Comparison of ENCODE assay signal across 8 cellular contexts in genomic region chr2:38720613-38721241, GRCh38. TPM values are rescaled to one million over a fixed set of nuclear protein-coding genes. Genes with fewer than 3 reads are reported as not detected.
A peak's percentile ranks its signal among the peaks of the same experiment; 100 is the strongest.
DNase-seq lines count a peak whose midpoint lies in the region; ATAC-seq, FAIRE-seq and TF ChIP-seq lines count a peak whose summit lies in the region.

No MANE protein-coding gene starts in this region.

- H3K4me3 ChIP-seq in AG04450 (ENCODE audit: low read depth, low read length) = no peak overlapping the region
- H3K4me3 ChIP-seq in HCT116 (replicated peaks in 1 of 2; ENCODE audit: low read depth in 1 of 2, low read length in 2 of 2) = no peak overlapping the region
- H3K4me3 ChIP-seq in stomach = no peak overlapping the region

- H3K4me1 ChIP-seq in HCT116 (ENCODE audit: control insufficient read depth in 1 of 2, insufficient read depth in 2 of 2, low read length in 2 of 2) (peaks cover 18 to 23% of the 10 kb centered on the region in 2 experiments; a peak in 3 of 4 replicates), stomach (peaks cover 0 to 16% (median 6%) of the 10 kb centered on the region in 4 donors)

- H3K36me3 ChIP-seq in HCT116 (ENCODE audit: control insufficient read depth in 1 of 2, insufficient read depth in 2 of 2, low read length in 2 of 2) (no peaks in the 10 kb centered on the region), stomach (no peaks in the 10 kb centered on the region)

- H3K9me3 ChIP-seq in AG04450 (ENCODE audit: control insufficient read depth, insufficient read depth, low read length) = no peaks in the 10 kb centered on the region
- peaks cover 0 to 7% of the 10 kb centered on the region in 2 experiments; a peak in 1 of 4 replicates for H3K9me3 ChIP-seq in HCT116 (ENCODE audit: control insufficient read depth in 1 of 2, insufficient read depth in 1 of 2, low read depth in 1 of 2, low read length in 2 of 2)
- no peaks in the 10 kb centered on the region for H3K9me3 ChIP-seq in stomach

- H3K27ac ChIP-seq in AG04450 (ENCODE audit: low read depth, low read length) = peak overlapping the region; percentile 59
- no peak overlapping the region for H3K27ac ChIP-seq in HCT116 (ENCODE audit: low read depth, low read length)
- peak overlapping the region in 3 of 5 donors; percentile 5 to 42 (median 42) for H3K27ac ChIP-seq in stomach

- peak overlapping the region; percentile 87 for H3K27ac Mint-ChIP-seq in activated T-helper 1 cell treated with anti-CD3 and anti-CD28 coated beads, Interleukin-12 subunit alpha, Interleukin-12 subunit beta, Interleukin-2, Interleukin-4 antibody, amounts not matched to agents 30 ng/mL and 10 ng/mL and 1 ng/mL, durations not matched to agents 14 hours and 24 hours and 36 hours

- RAD21 ChIA-PET in HCT116 (lab: Charles Lee; ENCODE audit: low non-redundant PET in 1 of 2, low total read pairs in 2 of 2, uncharacterized antibody in 2 of 2, unreplicated experiment in 2 of 2) = no interaction called here

- no peak for TF ChIP-seq RAD21 in HCT116 (IDR thresholded peaks at IDR 0.05; ENCODE audit: low read depth)

- CTCF ChIA-PET in AG04450 (lab: Charles Lee) = interaction anchor here (0.6 to 3.2 kb wide), 3 partner anchors 86 to 140 kb away, joined by 3 to 29 read pairs (median 4); no protein-coding TSS in a partner anchor
- CTCF ChIA-PET in HCT116 (lab: Charles Lee) = no interaction called here

- H2AFZ ChIP-seq in HCT116 (ENCODE audit: low read depth, low read length, poor library complexity, severe bottlenecking) = no peak overlapping the region

- DNase-seq in AG04450 (ENCODE audit: low read depth, low spot score) (peak; percentile 94), HCT116 (ENCODE audit: low read depth, low spot score) (no peak), cardiac septum (ENCODE audit: low spot score) (peak; percentile 80), stomach (peak; percentile 60), SIG-M5 treated with dmso at 0.1 percent for 504 hours (lab: John Stamatoyannopoulos, UW; ENCODE audit: unreplicated experiment) (no peak), HTR-8/SVneo (ENCODE audit: insufficient read length, low spot score) (no peak)
- no peak for DNase-seq in activated T-helper 1 cell treated with anti-CD3 and anti-CD28 coated beads, Interleukin-12 subunit alpha, Interleukin-12 subunit beta, Interleukin-2, Interleukin-4 antibody, amounts not matched to agents 30 ng/mL and 10 ng/mL and 1 ng/mL, durations not matched to agents 14 hours and 24 hours and 36 hours (ENCODE audit: low spot score)

- H3K27me3 ChIP-seq in AG04450 (ENCODE audit: control insufficient read depth, insufficient read depth, low read length) (no peaks in the 10 kb centered on the region), HCT116 (ENCODE audit: insufficient read depth, low read length) (no peaks in the 10 kb centered on the region), stomach (no peaks in the 10 kb centered on the region)

- TF ChIP-seq CTCF in AG04450 (IDR thresholded peaks at IDR 0.05; ENCODE audit: low read depth, low read length) = no peak
- no peak for TF ChIP-seq CTCF in HCT116 (IDR thresholded peaks at IDR 0.05 in 2 of 3, conservative IDR thresholded peaks at IDR 0.05 in 1 of 3; ENCODE audit: borderline replicate concordance in 1 of 3, insufficient read depth in 1 of 3, low read depth in 2 of 3, low read length in 2 of 3)
- no peak for TF ChIP-seq CTCF in stomach (IDR thresholded peaks at IDR 0.05)

- H3K36me3 Mint-ChIP-seq in activated T-helper 1 cell treated with anti-CD3 and anti-CD28 coated beads, Interleukin-12 subunit alpha, Interleukin-12 subunit beta, Interleukin-2, Interleukin-4 antibody, amounts not matched to agents 30 ng/mL and 10 ng/mL and 1 ng/mL, durations not matched to agents 14 hours and 24 hours and 36 hours (ENCODE audit: low read depth) = peaks cover 48% of the 10 kb centered on the region

- peak overlapping the region; percentile 40 for H3K4me3 Mint-ChIP-seq in activated T-helper 1 cell treated with anti-CD3 and anti-CD28 coated beads, Interleukin-12 subunit alpha, Interleukin-12 subunit beta, Interleukin-2, Interleukin-4 antibody, amounts not matched to agents 30 ng/mL and 10 ng/mL and 1 ng/mL, durations not matched to agents 14 hours and 24 hours and 36 hours

- H3K9me2 ChIP-seq in HCT116 (ENCODE audit: insufficient read depth) = no peaks in the 10 kb centered on the region

- H3K79me2 ChIP-seq in HCT116 (ENCODE audit: insufficient read depth, low read length) = no peaks in the 10 kb centered on the region

- ATAC-seq in HCT116 (peak; percentile 26), HG03520 (IDR thresholded peaks at IDR 0.05; ENCODE audit: unreplicated experiment) (no peak)

- BruUV-seq in HCT116 (replicated peaks; lab: Mats Ljungman, UMichigan) = no TSS peak

- no peaks in the 10 kb centered on the region for H3K27me3 Mint-ChIP-seq in activated T-helper 1 cell treated with anti-CD3 and anti-CD28 coated beads, Interleukin-12 subunit alpha, Interleukin-12 subunit beta, Interleukin-2, Interleukin-4 antibody, amounts not matched to agents 30 ng/mL and 10 ng/mL and 1 ng/mL, durations not matched to agents 14 hours and 24 hours and 36 hours (ENCODE audit: insufficient read depth)

- no peak for FAIRE-seq in HTR-8/SVneo (lab: Jason Lieb, UNC)

- peaks cover 59% of the 10 kb centered on the region for H3K4me1 Mint-ChIP-seq in activated T-helper 1 cell treated with anti-CD3 and anti-CD28 coated beads, Interleukin-12 subunit alpha, Interleukin-12 subunit beta, Interleukin-2, Interleukin-4 antibody, amounts not matched to agents 30 ng/mL and 10 ng/mL and 1 ng/mL, durations not matched to agents 14 hours and 24 hours and 36 hours (ENCODE audit: low read depth)

- intact Hi-C loops in HCT116 (cut with micrococcal nuclease) (loop anchor here (10.0 kb wide), 1 partner anchor 736 kb away; no protein-coding TSS in a partner anchor), cardiac septum (cut with DNase I) (loop anchor here (2.0 to 5.0 kb wide), 2 partner anchors 138 to 344 kb away; partner anchors contain the start of gene ATL2), stomach (cut with DNase I; ENCODE audit: low total_unique reads) (no loop called here)
- intact Hi-C loops in activated T-helper 1 cell treated with anti-CD3 and anti-CD28 coated beads, Interleukin-12 subunit alpha, Interleukin-12 subunit beta, Interleukin-2, Interleukin-4 antibody, amounts not matched to agents 30 ng/mL and 10 ng/mL and 1 ng/mL, durations not matched to agents 14 hours and 24 hours and 36 hours (cut with micrococcal nuclease) = loop anchor here (5.0 kb wide), 2 partner anchors 38 to 403 kb away; no protein-coding TSS in a partner anchor

- H4K20me1 ChIP-seq in HCT116 (ENCODE audit: insufficient read depth) = no peaks in the 10 kb centered on the region

- POLR2A ChIA-PET in AG04450 (lab: Yijun Ruan, JAX) (interaction anchor here (1.0 to 3.5 kb wide), 4 partner anchors 30 to 119 kb away, joined by 4 to 16 read pairs (median 6); partner anchors contain the start of genes GALM and SRSF7), HCT116 (lab: Charles Lee) (no interaction called here)

- no peak overlapping the region for H3K9ac ChIP-seq in HCT116 (ENCODE audit: low read length)

- H3K4me2 ChIP-seq in HCT116 (ENCODE audit: low read length) = no peak overlapping the region

- TF ChIP-seq POLR2A in HCT116 (IDR thresholded peaks at IDR 0.05; ENCODE audit: borderline replicate concordance, extremely low read depth, insufficient read depth, insufficient read length) (no peak), stomach (IDR thresholded peaks at IDR 0.05) (no peak)

- WGBS in stomach, 5 donors = 39 to 54% (median 42%) methylated on average over 4 of the region's 4 CpGs

- peaks cover 6% of the 10 kb centered on the region for H3K9me3 Mint-ChIP-seq in activated T-helper 1 cell treated with anti-CD3 and anti-CD28 coated beads, Interleukin-12 subunit alpha, Interleukin-12 subunit beta, Interleukin-2, Interleukin-4 antibody, amounts not matched to agents 30 ng/mL and 10 ng/mL and 1 ng/mL, durations not matched to agents 14 hours and 24 hours and 36 hours

- TF ChIP-seq EP300 in stomach (IDR thresholded peaks at IDR 0.05) = no peak

TF ChIP-seq in HCT116, 20 proteins besides CTCF, POLR2A, EP300 and RAD21 (continues in another document):
- peak; percentile 3 for TF ChIP-seq YY1 (IDR thresholded peaks at IDR 0.05; ENCODE audit: extremely low read depth, insufficient replicate concordance, low read depth, low read length)

RNA-seq across cellular contexts. Expression of gene SRSF7, which starts 30.4 kb away (rescaled TPM):
- 195 and 238 TPM in 2 replicates for polyA plus RNA-seq in AG04450 (2011; rRNA removed)
- 224 and 265 TPM in 2 replicates for polyA minus RNA-seq in AG04450 (2011; rRNA and poly(A)+ RNA removed)
- total RNA-seq in HCT116 (2021; ENCODE audit: unreplicated experiment) = 215 TPM
- polyA plus RNA-seq in HCT116 (2012) = 176 and 196 TPM in 2 replicates
- 417 and 422 TPM in 2 replicates for total RNA-seq in activated T-helper 1 cell treated with anti-CD3 and anti-CD28 coated beads, Interleukin-12 subunit alpha, Interleukin-12 subunit beta, Interleukin-2, Interleukin-4 antibody, amounts not matched to agents 30 ng/mL and 10 ng/mL and 1 ng/mL, durations not matched to agents 14 hours and 24 hours and 36 hours
- 55.0 TPM for total RNA-seq in cardiac septum
- total RNA-seq in stomach = 100 to 1,000 TPM in 2 of 5 donors, 10 to 100 TPM in 3; 57.9 to 163 (median 97.5) TPM
- 100 to 1,000 TPM in 1 of 3 donors, 10 to 100 TPM in 2; 83.7 to 122 (median 88.4) TPM for polyA plus RNA-seq in stomach

RNA-seq across cellular contexts. Expression of gene GALM, which starts 54.8 kb away (rescaled TPM):
- 15.5 and 19.0 TPM in 2 replicates for polyA plus RNA-seq in AG04450 (2011; rRNA removed)
- polyA minus RNA-seq in AG04450 (2011; rRNA and poly(A)+ RNA removed) = 21.0 and 22.3 TPM in 2 replicates
- 10.2 TPM for total RNA-seq in HCT116 (2021; ENCODE audit: unreplicated experiment)
- 8.6 and 9.8 TPM in 2 replicates for polyA plus RNA-seq in HCT116 (2012)
- total RNA-seq in activated T-helper 1 cell treated with anti-CD3 and anti-CD28 coated beads, Interleukin-12 subunit alpha, Interleukin-12 subunit beta, Interleukin-2, Interleukin-4 antibody, amounts not matched to agents 30 ng/mL and 10 ng/mL and 1 ng/mL, durations not matched to agents 14 hours and 24 hours and 36 hours = 77.0 and 78.4 TPM in 2 replicates
- total RNA-seq in cardiac septum = 8.5 TPM
- 10 to 100 TPM in 1 of 5 donors, 1 to 10 TPM in 3, not detected in 1; 2.2 to 17.8 (median 6.7) TPM for total RNA-seq in stomach
- polyA plus RNA-seq in stomach = 10 to 100 TPM in 2 of 3 donors, 1 to 10 TPM in 1; 7.6 to 15.3 (median 12.3) TPM

RNA-seq across cellular contexts. Expression of gene GEMIN6, which starts 57.3 kb away (rescaled TPM):
- 12.6 and 16.3 TPM in 2 replicates for polyA plus RNA-seq in AG04450 (2011; rRNA removed)
- polyA minus RNA-seq in AG04450 (2011; rRNA and poly(A)+ RNA removed) = 4.0 and 6.0 TPM in 2 replicates
- total RNA-seq in HCT116 (2021; ENCODE audit: unreplicated experiment) = 23.1 TPM
- 6.1 and 8.7 TPM in 2 replicates for polyA plus RNA-seq in HCT116 (2012)
- 34.9 and 36.0 TPM in 2 replicates for total RNA-seq in activated T-helper 1 cell treated with anti-CD3 and anti-CD28 coated beads, Interleukin-12 subunit alpha, Interleukin-12 subunit beta, Interleukin-2, Interleukin-4 antibody, amounts not matched to agents 30 ng/mL and 10 ng/mL and 1 ng/mL, durations not matched to agents 14 hours and 24 hours and 36 hours
- 7.3 TPM for total RNA-seq in cardiac septum
- total RNA-seq in stomach = 1 to 10 TPM in 2 of 5 donors, under 1 TPM in 1, not detected in 2; 0.58 to 8.3 (median 4.5) TPM
- 10 to 100 TPM in 2 of 3 donors, 1 to 10 TPM in 1; 7.9 to 14.0 (median 11.8) TPM for polyA plus RNA-seq in stomach

Comparison
In these comparisons a context has a peak if more than half of its experiments do, and no peak if none do; other contexts are left out.
1. DNase-seq: peak in AG04450 (single experiment), cardiac septum (single experiment) and stomach (single experiment); none in HCT116 (single experiment), activated T-helper 1 cell treated with anti-CD3 and anti-CD28 coated beads, Interleukin-12 subunit alpha, Interleukin-12 subunit beta, Interleukin-2, Interleukin-4 antibody, amounts not matched to agents 30 ng/mL and 10 ng/mL and 1 ng/mL, durations not matched to agents 14 hours and 24 hours and 36 hours (single experiment), SIG-M5 treated with dmso at 0.1 percent for 504 hours (single experiment) and HTR-8/SVneo (single experiment).